8 cellular contexts compared by ENCODE assay signal in genomic region chr22:41746563-41747400, GRCh38. TPM values are rescaled to one million over a fixed set of nuclear protein-coding genes. Genes with fewer than 3 reads are reported as not detected.
DNase-seq lines count a peak whose midpoint lies in the region; ATAC-seq and TF ChIP-seq lines count a peak whose summit lies in the region.

No MANE protein-coding gene starts in this region.

- DNase-seq in EH (ENCODE audit: low read depth) (peak; percentile 84), MM.1S (peak; percentile 76), SKM-1 treated with dmso at 0.1 percent for 144 hours (lab: John Stamatoyannopoulos, UW; ENCODE audit: unreplicated experiment) (peak; percentile 79), adipocyte (ENCODE audit: low read depth) (peak; percentile 91), heart right ventricle (peak; percentile 58 to 70), pulmonary artery endothelial cell (ENCODE audit: low read depth, low spot score) (peak; percentile 24), cortex of kidney (lab: John Stamatoyannopoulos, UW) (no peak)

- no peak overlapping the region for H3K4me3 ChIP-seq in MM.1S (ENCODE audit: low read length)
- H3K4me3 ChIP-seq in adipocyte (ENCODE audit: low read length), result no peak overlapping the region
- no peak overlapping the region for H3K4me3 ChIP-seq in heart right ventricle

- no peaks in the 10 kb centered on the region for H3K27me3 ChIP-seq in MM.1S (replicated peaks; ENCODE audit: insufficient read depth, low read length)
- peaks cover 7% of the 10 kb centered on the region for H3K27me3 ChIP-seq in adipocyte (replicated peaks; ENCODE audit: control insufficient read depth, insufficient read depth, low read length)
- peaks cover 0 to 10% (median 0%) of the 10 kb centered on the region in 7 donors for H3K27me3 ChIP-seq in heart right ventricle

- H3F3A ChIP-seq in MM.1S (ENCODE audit: insufficient read depth, low read length), result peaks cover 29% of the 10 kb centered on the region

- intact Hi-C loops in heart right ventricle (cut with DNase I), result loop anchor here in 7 of 10 donors (1.0 to 10.0 kb wide), 6 partner anchors 51 to 196 kb away; no protein-coding TSS in a partner anchor

- H3K79me2 ChIP-seq in MM.1S (ENCODE audit: low read length), result no peaks in the 10 kb centered on the region

- H3K36me3 ChIP-seq in MM.1S (replicated peaks; ENCODE audit: insufficient read depth, low read length) (no peaks in the 10 kb centered on the region), adipocyte (ENCODE audit: control insufficient read depth, insufficient read depth, low read length, severe bottlenecking) (no peaks in the 10 kb centered on the region), heart right ventricle (no peaks in the 10 kb centered on the region)

- H3K9ac ChIP-seq in MM.1S (ENCODE audit: low read length) (peak overlapping the region; percentile 40; the same call in 1 of the 2 replicates), adipocyte (ENCODE audit: low read length) (no peak overlapping the region)

- peak overlapping the region; percentile 44 for H3K4me2 ChIP-seq in MM.1S (ENCODE audit: low read depth, low read length)

- TF ChIP-seq CTCF in MM.1S (IDR thresholded peaks at IDR 0.05; ENCODE audit: low read length), result peak; percentile 81
- TF ChIP-seq CTCF in heart right ventricle (IDR thresholded peaks at IDR 0.05), result peak; percentile 43 to 82 (median 76)

- H3K9me3 ChIP-seq in MM.1S (replicated peaks; ENCODE audit: insufficient read depth, low read length) (no peaks in the 10 kb centered on the region), adipocyte (ENCODE audit: control insufficient read depth, low read length) (no peaks in the 10 kb centered on the region), heart right ventricle (no peaks in the 10 kb centered on the region)

- H3K4me1 ChIP-seq in MM.1S (ENCODE audit: low read length) (peaks cover 48% of the 10 kb centered on the region), adipocyte (ENCODE audit: control insufficient read depth, insufficient read depth, low read length) (no peaks in the 10 kb centered on the region), heart right ventricle (no peaks in the 10 kb centered on the region)

- no peaks in the 10 kb centered on the region for H3K9me2 ChIP-seq in MM.1S (replicated peaks; ENCODE audit: insufficient read depth, low read length)

- H2AFZ ChIP-seq in MM.1S (ENCODE audit: low read length), result peak overlapping the region; percentile 62

- WGBS in heart right ventricle, 2 donors, result 5 to 7% methylated on average over 3 of the region's 3 CpGs

- ATAC-seq in GM21825 (IDR thresholded peaks at IDR 0.05; ENCODE audit: unreplicated experiment), result peak; percentile 59
- ATAC-seq in heart right ventricle, result peak; percentile 51 to 95 (median 84)

- no peaks in the 10 kb centered on the region for H4K20me1 ChIP-seq in MM.1S (ENCODE audit: insufficient read depth, low read length)

- H3K27ac ChIP-seq in MM.1S (ENCODE audit: low read length) (peak overlapping the region; percentile 74), heart right ventricle (no peak overlapping the region)

RNA-seq across cellular contexts. Expression of gene MEI1, which starts 47.5 kb away (rescaled TPM):
- 1 to 10 TPM in 3 of 10 donors, under 1 TPM in 4, not detected in 3; 0.37 to 1.9 (median 0.71) TPM for total RNA-seq in heart right ventricle
- 1 to 10 TPM in 1 of 2 donors, under 1 TPM in 1; 0.52 to 1.3 TPM for polyA plus RNA-seq in heart right ventricle
- total RNA-seq in pulmonary artery endothelial cell, result 2.2 and 2.5 TPM in 2 replicates

RNA-seq across cellular contexts. Expression of gene CCDC134, which starts 53.7 kb away (rescaled TPM):
- total RNA-seq in heart right ventricle (1 to 10 TPM; 2.6 to 7.3 (median 4.0) TPM), pulmonary artery endothelial cell (6.7 and 11.2 TPM in 2 replicates)
- 1 to 10 TPM; 1.2 to 1.8 TPM for polyA plus RNA-seq in heart right ventricle

RNA-seq across cellular contexts. Expression of gene SNU13, which starts 58.1 kb away (rescaled TPM):
- total RNA-seq in heart right ventricle, result 100 to 1,000 TPM; 183 to 274 (median 195) TPM
- polyA plus RNA-seq in heart right ventricle, result 100 to 1,000 TPM; 203 to 323 TPM
- 101 and 113 TPM in 2 replicates for total RNA-seq in pulmonary artery endothelial cell
